In the genomic region with DNA sequence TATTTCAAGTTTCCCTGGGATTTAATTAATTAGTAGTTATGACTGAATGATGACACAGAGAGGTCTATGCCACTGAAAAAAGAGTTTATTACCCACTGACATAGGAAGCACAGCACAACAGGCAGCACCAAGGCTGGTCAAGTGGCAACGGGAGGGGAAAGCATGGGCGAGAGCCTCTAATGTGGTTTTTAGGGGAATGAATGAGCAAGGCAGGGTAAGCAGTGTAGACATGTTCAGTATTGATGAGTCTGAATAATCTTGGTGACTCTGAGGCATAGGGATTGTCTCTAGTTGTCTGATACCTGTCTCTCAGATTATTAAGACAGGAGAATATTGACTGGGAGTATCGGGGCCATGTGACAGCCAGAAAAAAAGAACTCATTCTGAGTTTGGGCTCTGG, we compare ENCODE assay signal across 3 cellular contexts.
"Had no signal": no experiment of that assay in that cellular context is flagged by ENCODE, and none has a peak within 500 bp of the region (broad histone marks: within the 10 kb centered on the region; RNA-seq: fewer than 3 reads in every experiment).

No MANE protein-coding gene starts in this region.

- ATAC-seq: GM12878 had no signal

- DNase-seq: GDM1, GF-D8 had no signal
